8 cellular contexts compared by ENCODE assay signal in genomic region chr20:17966432-17967312, GRCh38. TPM values are rescaled to one million over a fixed set of nuclear protein-coding genes. Genes with fewer than 3 reads are reported as not detected.
DNase-seq lines count a peak whose midpoint lies in the region; TF ChIP-seq lines count a peak whose summit lies in the region.

No MANE protein-coding gene starts in this region.

- CTCF ChIA-PET in HEK293 (lab: Yijun Ruan, JAX): interaction anchor here (0.7 kb wide), 3 partner anchors 9 to 390 kb away, joined by 3 to 4 read pairs (median 3); no protein-coding TSS in a partner anchor

- no peaks in the 10 kb centered on the region for H3K27me3 Mint-ChIP-seq in osteocyte (ENCODE audit: unreplicated experiment)

- H3K79me2 ChIP-seq in SU-DHL-6 (ENCODE audit: insufficient read depth, low read length): peaks cover 96% of the 10 kb centered on the region

- no peaks in the 10 kb centered on the region for H3K9me3 Mint-ChIP-seq in osteocyte (ENCODE audit: unreplicated experiment)

- peak overlapping the region; percentile 83 for H3K27ac Mint-ChIP-seq in osteocyte (ENCODE audit: unreplicated experiment)

- TF ChIP-seq POLR2A in erythroblast (IDR thresholded peaks at IDR 0.05; ENCODE audit: low read length): peak; percentile 10

- H3K9me2 ChIP-seq in SU-DHL-6 (replicated peaks; ENCODE audit: insufficient read depth, low read length): no peaks in the 10 kb centered on the region

- H3F3A ChIP-seq in SU-DHL-6 (ENCODE audit: insufficient read depth): peaks cover 55% of the 10 kb centered on the region

- peak overlapping the region; percentile 81 for H3K4me3 Mint-ChIP-seq in osteocyte (ENCODE audit: unreplicated experiment)

- H3K36me3 Mint-ChIP-seq in osteocyte (ENCODE audit: unreplicated experiment): peaks cover 18% of the 10 kb centered on the region

- H3K27ac ChIP-seq in BLaER1 treated with 17β-estradiol and CSF1 and Interleukin-3, amounts not matched to agents 10 nM and 100 nM: peak overlapping the region; percentile 95 to 100 (median 99)
- H3K27ac ChIP-seq in HEK293 (ENCODE audit: extremely low read depth, low read depth, low read length) (no peak overlapping the region), SU-DHL-6 (ENCODE audit: low read depth, low read length) (peak overlapping the region; percentile 96)

- no peaks in the 10 kb centered on the region for H3K9me3 ChIP-seq in BLaER1 treated with 17β-estradiol and CSF1 and Interleukin-3, amounts not matched to agents 10 nM and 100 nM (replicated peaks in 1 of 11)
- H3K9me3 ChIP-seq in HEK293 (ENCODE audit: control insufficient read depth, insufficient read depth, low read depth, low read length): no peaks in the 10 kb centered on the region
- H3K9me3 ChIP-seq in SU-DHL-6 (ENCODE audit: insufficient read depth, low read length): no peaks in the 10 kb centered on the region

- H3K27me3 ChIP-seq in BLaER1 treated with 17β-estradiol and CSF1 and Interleukin-3, amounts not matched to agents 10 nM and 100 nM: no peaks in the 10 kb centered on the region
- no peaks in the 10 kb centered on the region for H3K27me3 ChIP-seq in SU-DHL-6 (ENCODE audit: low read length)

- DNase-seq in erythroblast (lab: John Stamatoyannopoulos, UW): peak; percentile 74 to 75
- no peak for DNase-seq in osteocyte (ENCODE audit: extremely low spot score, unreplicated experiment)
- DNase-seq in cerebellar nuclear complex (lab: John Stamatoyannopoulos, UW): no peak
- DNase-seq in NCI-H446 treated with DMSO at 0.1 percent for 48 hours (lab: John Stamatoyannopoulos, UW): no peak
- DNase-seq in activated CD8-positive, alpha-beta memory T cell treated with anti-CD3 and anti-CD28 coated beads, Interleukin-2, amount 50 U/mL, for 48 hours: no peak

- peak overlapping the region; percentile 87 to 99 (median 96) for H3K4me3 ChIP-seq in BLaER1 treated with 17β-estradiol and CSF1 and Interleukin-3, amounts not matched to agents 10 nM and 100 nM
- peak overlapping the region; percentile 89 for H3K4me3 ChIP-seq in HEK293 (ENCODE audit: low read depth, low read length)
- peak overlapping the region; percentile 93 for H3K4me3 ChIP-seq in SU-DHL-6 (ENCODE audit: insufficient read depth, low read length, poor library complexity, severe bottlenecking)

- peak overlapping the region; percentile 97 to 100 (median 99) for H3K9ac ChIP-seq in BLaER1 treated with 17β-estradiol and CSF1 and Interleukin-3, amounts not matched to agents 10 nM and 100 nM
- H3K9ac ChIP-seq in SU-DHL-6 (ENCODE audit: low read length): peak overlapping the region; percentile 99

- H3K4me1 Mint-ChIP-seq in osteocyte (ENCODE audit: unreplicated experiment): peaks cover 70% of the 10 kb centered on the region

- peaks cover 0 to 66% (median 57%) of the 10 kb centered on the region in 11 experiments; a peak in 19 of 22 replicates for H4K20me1 ChIP-seq in BLaER1 treated with 17β-estradiol and CSF1 and Interleukin-3, amounts not matched to agents 10 nM and 100 nM
- H4K20me1 ChIP-seq in SU-DHL-6 (ENCODE audit: low read depth, low read length): peaks cover 44% of the 10 kb centered on the region

- POLR2A ChIA-PET in HEK293 (lab: Yijun Ruan, JAX): interaction anchor here (1.0 to 4.4 kb wide), 4 partner anchors 8 to 285 kb away, joined by 4 to 16 read pairs (median 7); partner anchors contain the start of gene RRBP1

- H3K4me1 ChIP-seq in BLaER1 treated with 17β-estradiol and CSF1 and Interleukin-3, amounts not matched to agents 10 nM and 100 nM: peaks cover 45 to 55% (median 49%) of the 10 kb centered on the region in 10 experiments
- H3K4me1 ChIP-seq in HEK293 (ENCODE audit: control insufficient read depth, insufficient read depth, low read length): peaks cover 8% of the 10 kb centered on the region; the same call in 1 of the 2 replicates

- peak overlapping the region; percentile 97 to 99 (median 98) for H3K4me2 ChIP-seq in BLaER1 treated with 17β-estradiol and CSF1 and Interleukin-3, amounts not matched to agents 10 nM and 100 nM
- peak overlapping the region; percentile 80 for H3K4me2 ChIP-seq in SU-DHL-6 (ENCODE audit: low read depth, low read length, poor library complexity, severe bottlenecking)

- H3K36me3 ChIP-seq in BLaER1 treated with 17β-estradiol and CSF1 and Interleukin-3, amounts not matched to agents 10 nM and 100 nM: peaks cover 0 to 56% (median 36%) of the 10 kb centered on the region in 11 experiments; a peak in 16 of 22 replicates
- H3K36me3 ChIP-seq in HEK293 (ENCODE audit: control insufficient read depth in 2 of 2, insufficient read depth in 1 of 2, low read length in 2 of 2) (peaks cover 0 to 77% of the 10 kb centered on the region in 2 experiments; a peak in 2 of 3 replicates), SU-DHL-6 (ENCODE audit: low read length) (peaks cover 37% of the 10 kb centered on the region)

- H2AFZ ChIP-seq in SU-DHL-6 (ENCODE audit: low read depth, low read length, severe bottlenecking): no peak overlapping the region

- no peak for TF ChIP-seq CTCF in HEK293 (tag by site-specific recombination; IDR thresholded peaks at IDR 0.05)
- no peak for TF ChIP-seq CTCF in SU-DHL-6 (IDR thresholded peaks at IDR 0.05; ENCODE audit: insufficient read depth, low read length, poor library complexity, severe bottlenecking)
- peak; percentile 44 for TF ChIP-seq CTCF in osteocyte (IDR thresholded peaks at IDR 0.05)

TF ChIP-seq in HEK293, 187 proteins besides CTCF, POLR2A, EP300 and RAD21:
- TF ChIP-seq, protein P1, sequence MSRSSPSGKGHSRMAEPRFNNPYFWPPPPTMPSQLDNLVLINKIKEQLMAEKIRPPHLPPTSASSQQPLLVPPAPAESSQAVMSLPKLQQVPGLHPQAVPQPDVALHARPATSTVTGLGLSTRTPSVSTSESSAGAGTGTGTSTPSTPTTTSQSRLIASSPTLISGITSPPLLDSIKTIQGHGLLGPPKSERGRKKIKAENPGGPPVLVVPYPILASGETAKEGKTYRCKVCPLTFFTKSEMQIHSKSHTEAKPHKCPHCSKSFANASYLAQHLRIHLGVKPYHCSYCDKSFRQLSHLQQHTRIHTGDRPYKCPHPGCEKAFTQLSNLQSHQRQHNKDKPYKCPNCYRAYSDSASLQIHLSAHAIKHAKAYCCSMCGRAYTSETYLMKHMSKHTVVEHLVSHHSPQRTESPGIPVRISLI (tag by site-specific recombination; IDR thresholded peaks at IDR 0.05): no peak
- TF ChIP-seq ZNF768 (tag by site-specific recombination; IDR thresholded peaks at IDR 0.05) (no peak), ZNF350 (tag by site-specific recombination; IDR thresholded peaks at IDR 0.05) (no peak), ZNF341 (tag by site-specific recombination; IDR thresholded peaks at IDR 0.05; ENCODE audit: low read depth) (no peak), ZFP69B (tag by site-specific recombination; IDR thresholded peaks at IDR 0.05) (no peak), ZNF202 (tag by site-specific recombination; IDR thresholded peaks at IDR 0.05; ENCODE audit: borderline replicate concordance) (no peak), ZNF624 (tag by site-specific recombination; IDR thresholded peaks at IDR 0.05) (no peak)
TF ChIP-seq in HEK293: peak in this region for 0.

RNA-seq across cellular contexts. Expression of gene SNX5, which starts 1.9 kb away (rescaled TPM):
- 140 and 147 TPM in 2 replicates for total RNA-seq in osteocyte

RNA-seq across cellular contexts. Expression of gene MGME1, which starts 2.1 kb away (rescaled TPM):
- 38.5 and 40.5 TPM in 2 replicates for total RNA-seq in osteocyte

Comparison
In these comparisons a context has a peak if more than half of its experiments do, and no peak if none do; other contexts are left out.
1. DNase-seq: peak in erythroblast (2 of 2); none in osteocyte (single experiment), cerebellar nuclear complex (0 of 2), NCI-H446 treated with DMSO at 0.1 percent for 48 hours (single experiment) and activated CD8-positive, alpha-beta memory T cell treated with anti-CD3 and anti-CD28 coated beads, Interleukin-2, amount 50 U/mL, for 48 hours (single experiment).
2. Peak in every context shown above with its lines, with median percentiles within 50 percentile points of each other: H3K4me3 ChIP-seq.